In the genomic region with DNA sequence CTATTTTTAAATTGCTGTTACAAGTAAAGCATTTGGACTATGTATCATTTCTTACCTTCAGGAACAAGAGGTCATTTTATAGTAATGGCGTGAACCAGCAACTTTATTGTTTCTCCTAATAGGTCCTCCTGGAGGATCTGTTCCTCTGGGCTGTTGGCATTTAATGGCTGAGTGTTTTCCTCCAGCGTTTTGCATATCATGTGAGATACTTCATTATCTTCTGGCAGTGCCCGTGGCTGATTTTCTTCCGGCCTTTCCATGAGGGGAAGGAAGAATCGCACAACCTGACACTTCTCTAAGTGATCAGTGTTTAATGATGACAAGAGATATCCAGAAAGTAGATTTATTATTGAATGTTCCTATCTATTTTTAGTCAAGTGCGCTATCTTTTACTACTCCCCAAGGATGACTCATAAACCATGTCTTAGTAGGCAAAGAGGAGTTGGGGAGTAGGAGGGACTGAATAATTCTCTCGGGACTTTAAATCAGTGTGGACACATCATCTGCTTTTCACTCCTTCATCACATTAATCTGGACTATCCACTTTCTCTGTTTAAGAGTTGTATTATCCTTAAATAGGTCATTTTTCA, we compare ENCODE assay signal across 1 cellular context.
TF ChIP-seq lines count a peak whose summit lies in the region.

No MANE protein-coding gene starts in this region.

TF ChIP-seq in K562, 482 proteins besides CTCF, POLR2A, EP300 and RAD21 (continued from another document and continues in another):
- TF ChIP-seq, protein P1, sequence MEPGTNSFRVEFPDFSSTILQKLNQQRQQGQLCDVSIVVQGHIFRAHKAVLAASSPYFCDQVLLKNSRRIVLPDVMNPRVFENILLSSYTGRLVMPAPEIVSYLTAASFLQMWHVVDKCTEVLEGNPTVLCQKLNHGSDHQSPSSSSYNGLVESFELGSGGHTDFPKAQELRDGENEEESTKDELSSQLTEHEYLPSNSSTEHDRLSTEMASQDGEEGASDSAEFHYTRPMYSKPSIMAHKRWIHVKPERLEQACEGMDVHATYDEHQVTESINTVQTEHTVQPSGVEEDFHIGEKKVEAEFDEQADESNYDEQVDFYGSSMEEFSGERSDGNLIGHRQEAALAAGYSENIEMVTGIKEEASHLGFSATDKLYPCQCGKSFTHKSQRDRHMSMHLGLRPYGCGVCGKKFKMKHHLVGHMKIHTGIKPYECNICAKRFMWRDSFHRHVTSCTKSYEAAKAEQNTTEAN (CRISPR knock-in tag; IDR thresholded peaks at IDR 0.05) = no peak
- TF ChIP-seq IRF2 (CRISPR knock-in tag; IDR thresholded peaks at IDR 0.05) (no peak), E2F3 (CRISPR knock-in tag; IDR thresholded peaks at IDR 0.05) (no peak), ZNF23 (CRISPR knock-in tag; IDR thresholded peaks at IDR 0.05) (no peak), ZNF644 (tag; IDR thresholded peaks at IDR 0.05; ENCODE audit: low read depth) (no peak), SRF (CRISPR knock-in tag; IDR thresholded peaks at IDR 0.05) (no peak), LEF1 (IDR thresholded peaks at IDR 0.05) (no peak), NCOA1 (IDR thresholded peaks at IDR 0.05; ENCODE audit: low read depth) (no peak), CLOCK (CRISPR knock-in tag; IDR thresholded peaks at IDR 0.05; ENCODE audit: borderline replicate concordance) (no peak), JUNB (CRISPR knock-in tag; conservative IDR thresholded peaks at IDR 0.05) (no peak), ZFP36 (IDR thresholded peaks at IDR 0.05; ENCODE audit: low read depth, low read length, partially characterized antibody) (no peak), RCOR1 (IDR thresholded peaks at IDR 0.05; ENCODE audit: borderline replicate concordance in 1 of 2, low read depth in 2 of 2, low read length in 2 of 2) (0 out of 4 replicates have a peak, but pooled peaks of 1 of the 2 experiments have one; percentile 30), BDP1 (IDR thresholded peaks at IDR 0.05; ENCODE audit: insufficient read depth, insufficient read length) (no peak), MEIS2 (IDR thresholded peaks at IDR 0.05; ENCODE audit: partially characterized antibody) (peak; percentile 33), KDM2B (CRISPR knock-in tag; IDR thresholded peaks at IDR 0.05) (no peak), PBX2 (CRISPR knock-in tag; IDR thresholded peaks at IDR 0.05; ENCODE audit: low read depth) (no peak), PBX2 (tag; conservative IDR thresholded peaks at IDR 0.05; ENCODE audit: low read depth) (peak; percentile 25; the same call in 1 of the 2 replicates), ETV1 (tag; conservative IDR thresholded peaks at IDR 0.05; ENCODE audit: low read depth) (no peak), ELF2 (CRISPR knock-in tag; IDR thresholded peaks at IDR 0.05) (no peak), JUND (IDR thresholded peaks at IDR 0.05; ENCODE audit: borderline replicate concordance, low read depth, low read length) (peak; percentile 79), JUND (tag; IDR thresholded peaks at IDR 0.05; ENCODE audit: borderline replicate concordance, low read depth, low read length) (peak; percentile 38; the same call in 1 of the 3 replicates), PKNOX1 (IDR thresholded peaks at IDR 0.05) (no peak), HSF4 (CRISPR knock-in tag; IDR thresholded peaks at IDR 0.05; ENCODE audit: borderline replicate concordance) (no peak), GABPB1 (CRISPR knock-in tag; IDR thresholded peaks at IDR 0.05) (no peak), ZNF24 (IDR thresholded peaks at IDR 0.05) (no peak), FOXK1 (CRISPR knock-in tag; IDR thresholded peaks at IDR 0.05; ENCODE audit: borderline replicate concordance) (no peak), GMEB1 (CRISPR knock-in tag; IDR thresholded peaks at IDR 0.05) (no peak)
- TF ChIP-seq, protein P2, sequence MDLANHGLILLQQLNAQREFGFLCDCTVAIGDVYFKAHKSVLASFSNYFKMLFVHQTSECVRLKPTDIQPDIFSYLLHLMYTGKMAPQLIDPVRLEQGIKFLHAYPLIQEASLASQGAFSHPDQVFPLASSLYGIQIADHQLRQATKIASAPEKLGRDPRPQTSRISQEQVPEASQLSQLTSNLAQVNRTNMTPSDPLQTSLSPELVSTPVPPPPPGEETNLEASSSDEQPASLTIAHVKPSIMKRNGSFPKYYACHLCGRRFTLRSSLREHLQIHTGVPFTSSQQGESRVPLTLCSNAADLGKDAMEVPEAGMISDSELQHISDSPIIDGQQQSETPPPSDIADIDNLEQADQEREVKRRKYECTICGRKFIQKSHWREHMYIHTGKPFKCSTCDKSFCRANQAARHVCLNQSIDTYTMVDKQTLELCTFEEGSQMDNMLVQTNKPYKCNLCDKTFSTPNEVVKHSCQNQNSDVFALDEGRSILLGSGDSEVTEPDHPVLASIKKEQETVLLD (IDR thresholded peaks at IDR 0.05) = no peak
- TF ChIP-seq, protein P3, sequence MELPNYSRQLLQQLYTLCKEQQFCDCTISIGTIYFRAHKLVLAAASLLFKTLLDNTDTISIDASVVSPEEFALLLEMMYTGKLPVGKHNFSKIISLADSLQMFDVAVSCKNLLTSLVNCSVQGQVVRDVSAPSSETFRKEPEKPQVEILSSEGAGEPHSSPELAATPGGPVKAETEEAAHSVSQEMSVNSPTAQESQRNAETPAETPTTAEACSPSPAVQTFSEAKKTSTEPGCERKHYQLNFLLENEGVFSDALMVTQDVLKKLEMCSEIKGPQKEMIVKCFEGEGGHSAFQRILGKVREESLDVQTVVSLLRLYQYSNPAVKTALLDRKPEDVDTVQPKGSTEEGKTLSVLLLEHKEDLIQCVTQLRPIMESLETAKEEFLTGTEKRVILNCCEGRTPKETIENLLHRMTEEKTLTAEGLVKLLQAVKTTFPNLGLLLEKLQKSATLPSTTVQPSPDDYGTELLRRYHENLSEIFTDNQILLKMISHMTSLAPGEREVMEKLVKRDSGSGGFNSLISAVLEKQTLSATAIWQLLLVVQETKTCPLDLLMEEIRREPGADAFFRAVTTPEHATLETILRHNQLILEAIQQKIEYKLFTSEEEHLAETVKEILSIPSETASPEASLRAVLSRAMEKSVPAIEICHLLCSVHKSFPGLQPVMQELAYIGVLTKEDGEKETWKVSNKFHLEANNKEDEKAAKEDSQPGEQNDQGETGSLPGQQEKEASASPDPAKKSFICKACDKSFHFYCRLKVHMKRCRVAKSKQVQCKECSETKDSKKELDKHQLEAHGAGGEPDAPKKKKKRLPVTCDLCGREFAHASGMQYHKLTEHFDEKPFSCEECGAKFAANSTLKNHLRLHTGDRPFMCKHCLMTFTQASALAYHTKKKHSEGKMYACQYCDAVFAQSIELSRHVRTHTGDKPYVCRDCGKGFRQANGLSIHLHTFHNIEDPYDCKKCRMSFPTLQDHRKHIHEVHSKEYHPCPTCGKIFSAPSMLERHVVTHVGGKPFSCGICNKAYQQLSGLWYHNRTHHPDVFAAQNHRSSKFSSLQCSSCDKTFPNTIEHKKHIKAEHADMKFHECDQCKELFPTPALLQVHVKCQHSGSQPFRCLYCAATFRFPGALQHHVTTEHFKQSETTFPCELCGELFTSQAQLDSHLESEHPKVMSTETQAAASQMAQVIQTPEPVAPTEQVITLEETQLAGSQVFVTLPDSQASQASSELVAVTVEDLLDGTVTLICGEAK (IDR thresholded peaks at IDR 0.05) = no peak
- TF ChIP-seq, protein P3 (CRISPR knock-in tag; IDR thresholded peaks at IDR 0.05) = no peak
